In genomic region chr1:238115852-238116251, GRCh38 we compare ENCODE assay signal across 6 cellular contexts.
"Had no signal": no experiment of that assay in that cellular context is flagged by ENCODE, and none has a peak within 500 bp of the region (broad histone marks: within the 10 kb centered on the region; RNA-seq: fewer than 3 reads in every experiment).

No MANE protein-coding gene starts in this region.

- DNase-seq: GOT3, H9, HCEC 1CT, IMR-90, KG1 had no signal

- H3K4me3 Mint-ChIP-seq: H9 had no signal

- H3K4me3 ChIP-seq: K562 had no signal

- H3K9me3 Mint-ChIP-seq: H9 had no signal

- ATAC-seq: K562 had no signal
